In genomic region chr12:5586201-5586600, GRCh38 we compare ENCODE assay signal across 14 cellular contexts.
DNase-seq lines count a peak whose midpoint lies in the region; ATAC-seq, FAIRE-seq and TF ChIP-seq lines count a peak whose summit lies in the region.
"Had no signal": no experiment of that assay in that cellular context is flagged by ENCODE, and none has a peak within 500 bp of the region (broad histone marks: within the 10 kb centered on the region; RNA-seq: fewer than 3 reads in every experiment).

No MANE protein-coding gene starts in this region.

- no peak overlapping the region for H3K4me3 Mint-ChIP-seq in glutamatergic neuron (ENCODE audit: unreplicated experiment)
- H3K4me3 Mint-ChIP-seq: natural killer cell treated with Interleukin-12 subunit alpha and Interleukin-12 subunit beta and Interleukin-15 and Interleukin-18, amount 100 ng/mL, for 72 hours had no signal

- DNase-seq in AG09309 (ENCODE audit: low read depth): peak; percentile 32
- DNase-seq in HT-29 (ENCODE audit: low spot score): peak; percentile 39
- DNase-seq in bronchial epithelial cell (ENCODE audit: low read depth): peak; percentile 68
- peak; percentile 28 for DNase-seq in HepG2 (ENCODE audit: low spot score)
- no peak for DNase-seq in activated CD4-positive, CD25-positive, alpha-beta regulatory T cell treated with anti-CD3 and anti-CD28 coated beads, Interleukin-2, amount 50 U/mL, for 72 hours
- DNase-seq in glutamatergic neuron: no peak
- DNase-seq in uterus: no peak
- DNase-seq: erythroblast, GOT3 had no signal

- H3K9ac ChIP-seq in HepG2 (ENCODE audit: insufficient read depth, low read depth, low read length): no peak overlapping the region
- H3K9ac ChIP-seq: BLaER1 treated with 17β-estradiol and CSF1 and Interleukin-3, amounts not matched to agents 10 nM and 100 nM had no signal

- no peaks in the 10 kb centered on the region for H4K20me1 ChIP-seq in HepG2 (ENCODE audit: insufficient read depth, low read length)
- H4K20me1 ChIP-seq: BLaER1 treated with 17β-estradiol and CSF1 and Interleukin-3, amounts not matched to agents 10 nM and 100 nM had no signal

- intact Hi-C loops in HepG2 (cut with micrococcal nuclease; ENCODE audit: unreplicated experiment) (loop anchor here (5.0 kb wide), 1 partner anchor 394 kb away; no protein-coding TSS in a partner anchor), uterus (cut with DNase I; ENCODE audit: low total_unique reads) (no loop called here)

- H3K27me3 ChIP-seq in bronchial epithelial cell (ENCODE audit: control insufficient read depth, insufficient read depth, low read length): no peaks in the 10 kb centered on the region
- H3K27me3 ChIP-seq in HepG2 (ENCODE audit: control insufficient read depth in 1 of 2, insufficient read depth in 2 of 2, low read length in 2 of 2): peaks cover 0 to 6% of the 10 kb centered on the region in 2 experiments; a peak in 1 of 5 replicates
- H3K27me3 ChIP-seq in uterus: no peaks in the 10 kb centered on the region
- H3K27me3 ChIP-seq: ascending aorta; BLaER1 treated with 17β-estradiol and CSF1 and Interleukin-3, amounts not matched to agents 10 nM and 100 nM had no signal

- TF ChIP-seq POLR2A in HepG2 (IDR thresholded peaks at IDR 0.05; ENCODE audit: insufficient read depth in 1 of 2, low read depth in 2 of 2, low read length in 2 of 2) (no peak), uterus (IDR thresholded peaks at IDR 0.05) (no peak)

- H3K27me3 Mint-ChIP-seq in glutamatergic neuron (ENCODE audit: unreplicated experiment): peaks cover 5% of the 10 kb centered on the region

- H3K27ac Mint-ChIP-seq in glutamatergic neuron (ENCODE audit: unreplicated experiment): no peak overlapping the region
- H3K27ac Mint-ChIP-seq: natural killer cell treated with Interleukin-12 subunit alpha and Interleukin-12 subunit beta and Interleukin-15 and Interleukin-18, amount 100 ng/mL, for 72 hours had no signal

- TF ChIP-seq RAD21 in HepG2 (CRISPR knock-in tag; IDR thresholded peaks at IDR 0.05): no peak

- H3K4me1 Mint-ChIP-seq in glutamatergic neuron (ENCODE audit: low read depth, unreplicated experiment): peaks cover 2% of the 10 kb centered on the region

- WGBS in HepG2 (ENCODE audit: low lambda C conversion rate): 10% methylated on average over 4 of the region's 4 CpGs

- POLR2A ChIA-PET in HepG2 (lab: Yijun Ruan, JAX): no interaction called here

- H3K4me1 ChIP-seq in HepG2 (ENCODE audit: insufficient read depth, low read length) (peaks cover 18% of the 10 kb centered on the region), uterus (no peaks in the 10 kb centered on the region)
- H3K4me1 ChIP-seq: ascending aorta had no signal

- BruUV-seq in HepG2 (replicated peaks; lab: Mats Ljungman, UMichigan): no TSS peak

- H3K36me3 ChIP-seq in bronchial epithelial cell (ENCODE audit: control insufficient read depth, insufficient read depth, low read length) (no peaks in the 10 kb centered on the region), HepG2 (replicated peaks in 1 of 2; ENCODE audit: control insufficient read depth in 1 of 2, insufficient read depth in 2 of 2, low read length in 2 of 2) (no peaks in the 10 kb centered on the region), uterus (no peaks in the 10 kb centered on the region)
- H3K36me3 ChIP-seq: ascending aorta; BLaER1 treated with 17β-estradiol and CSF1 and Interleukin-3, amounts not matched to agents 10 nM and 100 nM had no signal

- H3K36me3 Mint-ChIP-seq in glutamatergic neuron (ENCODE audit: unreplicated experiment): no peaks in the 10 kb centered on the region
- H3K36me3 Mint-ChIP-seq: natural killer cell treated with Interleukin-12 subunit alpha and Interleukin-12 subunit beta and Interleukin-15 and Interleukin-18, amount 100 ng/mL, for 72 hours had no signal

- CTCF ChIA-PET in HepG2 (lab: Yijun Ruan, JAX; ENCODE audit: low intra/inter-chr PET ratio, low total read pairs): no interaction called here

- H3K9me3 ChIP-seq in HepG2 (ENCODE audit: low read length) (no peaks in the 10 kb centered on the region), uterus (no peaks in the 10 kb centered on the region)
- H3K9me3 ChIP-seq: ascending aorta; BLaER1 treated with 17β-estradiol and CSF1 and Interleukin-3, amounts not matched to agents 10 nM and 100 nM had no signal

- H3K79me2 ChIP-seq in HepG2 (ENCODE audit: insufficient read depth, low read length): no peaks in the 10 kb centered on the region

- H3K9me3 Mint-ChIP-seq in glutamatergic neuron (ENCODE audit: unreplicated experiment): no peaks in the 10 kb centered on the region
- H3K9me3 Mint-ChIP-seq: natural killer cell treated with Interleukin-12 subunit alpha and Interleukin-12 subunit beta and Interleukin-15 and Interleukin-18, amount 100 ng/mL, for 72 hours had no signal

- no peak overlapping the region for H3K4me3 ChIP-seq in AG09309 (ENCODE audit: control insufficient read depth, low read depth, low read length)
- no peak overlapping the region for H3K4me3 ChIP-seq in bronchial epithelial cell (ENCODE audit: low read depth, low read length)
- no peak overlapping the region for H3K4me3 ChIP-seq in HepG2 (replicated peaks in 1 of 3; ENCODE audit: insufficient read depth in 1 of 3, low read depth in 2 of 3, low read length in 3 of 3)
- no peak overlapping the region for H3K4me3 ChIP-seq in uterus
- H3K4me3 ChIP-seq: ascending aorta; BLaER1 treated with 17β-estradiol and CSF1 and Interleukin-3, amounts not matched to agents 10 nM and 100 nM had no signal

- H2AFZ ChIP-seq in HepG2 (ENCODE audit: low read length): peak overlapping the region; percentile 31

- no peak for TF ChIP-seq CTCF in AG09309 (IDR thresholded peaks at IDR 0.05; ENCODE audit: control insufficient read depth, insufficient read depth, low read depth, low read length, missing control alignments)
- TF ChIP-seq CTCF in bronchial epithelial cell (IDR thresholded peaks at IDR 0.05; ENCODE audit: insufficient read depth, low read length, severe bottlenecking): no peak
- TF ChIP-seq CTCF in HepG2 (CRISPR knock-in tag; IDR thresholded peaks at IDR 0.05): no peak
- no peak for TF ChIP-seq CTCF in glutamatergic neuron (IDR thresholded peaks at IDR 0.05; ENCODE audit: partially characterized antibody, unreplicated experiment)
- no peak for TF ChIP-seq CTCF in uterus (IDR thresholded peaks at IDR 0.05)

- no peak overlapping the region for H3K27ac ChIP-seq in HepG2 (ENCODE audit: extremely low read length, insufficient read depth, low read length)
- no peak overlapping the region for H3K27ac ChIP-seq in uterus
- H3K27ac ChIP-seq: ascending aorta; BLaER1 treated with 17β-estradiol and CSF1 and Interleukin-3, amounts not matched to agents 10 nM and 100 nM had no signal

- ATAC-seq in HepG2: peak; percentile 56; the same call in 1 of the 3 replicates
- ATAC-seq in GM18870 (IDR thresholded peaks at IDR 0.05; ENCODE audit: unreplicated experiment): no peak
- ATAC-seq: natural killer cell treated with Interleukin-12 subunit alpha and Interleukin-12 subunit beta and Interleukin-15 and Interleukin-18, amount 100 ng/mL, for 72 hours had no signal

- peak overlapping the region; percentile 25; the same call in 1 of the 2 replicates for H3K4me2 ChIP-seq in HepG2 (ENCODE audit: low read depth, low read length)
- H3K4me2 ChIP-seq: BLaER1 treated with 17β-estradiol and CSF1 and Interleukin-3, amounts not matched to agents 10 nM and 100 nM had no signal

- FAIRE-seq in bronchial epithelial cell (lab: Jason Lieb, UNC): no peak
- no peak for FAIRE-seq in HepG2 (lab: Jason Lieb, UNC)
- FAIRE-seq: islet of Langerhans had no signal

- TF ChIP-seq EP300 in HepG2 (IDR thresholded peaks at IDR 0.05; ENCODE audit: low read depth in 2 of 2, low read length in 2 of 2) (peak in 1 of 2 experiments; percentile 44; a peak in 1 of 4 replicates), HepG2 (CRISPR knock-in tag; IDR thresholded peaks at IDR 0.05; ENCODE audit: borderline replicate concordance) (no peak)

- in situ Hi-C loops in HepG2 (cut with HindIII; ENCODE audit: extremely low pct_ligation_motif_present, low pct_unique_long_range_greater_than_20kb): no loop called here

TF ChIP-seq in HepG2, 621 proteins besides CTCF, POLR2A, EP300 and RAD21 (continues in another document):
- TF ChIP-seq KLF16 (CRISPR knock-in tag; IDR thresholded peaks at IDR 0.05): no peak
- no peak for TF ChIP-seq NFE2L2 (IDR thresholded peaks at IDR 0.05; ENCODE audit: low read length)
- no peak for TF ChIP-seq KDM4B (CRISPR knock-in tag; IDR thresholded peaks at IDR 0.05)
- TF ChIP-seq, protein P1, sequence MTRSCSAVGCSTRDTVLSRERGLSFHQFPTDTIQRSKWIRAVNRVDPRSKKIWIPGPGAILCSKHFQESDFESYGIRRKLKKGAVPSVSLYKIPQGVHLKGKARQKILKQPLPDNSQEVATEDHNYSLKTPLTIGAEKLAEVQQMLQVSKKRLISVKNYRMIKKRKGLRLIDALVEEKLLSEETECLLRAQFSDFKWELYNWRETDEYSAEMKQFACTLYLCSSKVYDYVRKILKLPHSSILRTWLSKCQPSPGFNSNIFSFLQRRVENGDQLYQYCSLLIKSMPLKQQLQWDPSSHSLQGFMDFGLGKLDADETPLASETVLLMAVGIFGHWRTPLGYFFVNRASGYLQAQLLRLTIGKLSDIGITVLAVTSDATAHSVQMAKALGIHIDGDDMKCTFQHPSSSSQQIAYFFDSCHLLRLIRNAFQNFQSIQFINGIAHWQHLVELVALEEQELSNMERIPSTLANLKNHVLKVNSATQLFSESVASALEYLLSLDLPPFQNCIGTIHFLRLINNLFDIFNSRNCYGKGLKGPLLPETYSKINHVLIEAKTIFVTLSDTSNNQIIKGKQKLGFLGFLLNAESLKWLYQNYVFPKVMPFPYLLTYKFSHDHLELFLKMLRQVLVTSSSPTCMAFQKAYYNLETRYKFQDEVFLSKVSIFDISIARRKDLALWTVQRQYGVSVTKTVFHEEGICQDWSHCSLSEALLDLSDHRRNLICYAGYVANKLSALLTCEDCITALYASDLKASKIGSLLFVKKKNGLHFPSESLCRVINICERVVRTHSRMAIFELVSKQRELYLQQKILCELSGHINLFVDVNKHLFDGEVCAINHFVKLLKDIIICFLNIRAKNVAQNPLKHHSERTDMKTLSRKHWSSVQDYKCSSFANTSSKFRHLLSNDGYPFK (CRISPR knock-in tag; IDR thresholded peaks at IDR 0.05; ENCODE audit: borderline replicate concordance): no peak
- no peak for TF ChIP-seq MEIS2 (CRISPR knock-in tag; IDR thresholded peaks at IDR 0.05)
- TF ChIP-seq ZMAT5 (CRISPR knock-in tag; IDR thresholded peaks at IDR 0.05; ENCODE audit: borderline replicate concordance, low read depth): no peak
- no peak for TF ChIP-seq SIN3B (IDR thresholded peaks at IDR 0.05; ENCODE audit: low read length)

Comparison
In these comparisons a context has a peak if more than half of its experiments do, and no peak if none do; other contexts are left out.
1. DNase-seq: peak in AG09309 (single experiment), HT-29 (single experiment), bronchial epithelial cell (single experiment) and HepG2 (single experiment); none in activated CD4-positive, CD25-positive, alpha-beta regulatory T cell treated with anti-CD3 and anti-CD28 coated beads, Interleukin-2, amount 50 U/mL, for 72 hours (single experiment), glutamatergic neuron (single experiment) and uterus (0 of 2).